24 cellular contexts compared by ENCODE assay signal in the genomic region with DNA sequence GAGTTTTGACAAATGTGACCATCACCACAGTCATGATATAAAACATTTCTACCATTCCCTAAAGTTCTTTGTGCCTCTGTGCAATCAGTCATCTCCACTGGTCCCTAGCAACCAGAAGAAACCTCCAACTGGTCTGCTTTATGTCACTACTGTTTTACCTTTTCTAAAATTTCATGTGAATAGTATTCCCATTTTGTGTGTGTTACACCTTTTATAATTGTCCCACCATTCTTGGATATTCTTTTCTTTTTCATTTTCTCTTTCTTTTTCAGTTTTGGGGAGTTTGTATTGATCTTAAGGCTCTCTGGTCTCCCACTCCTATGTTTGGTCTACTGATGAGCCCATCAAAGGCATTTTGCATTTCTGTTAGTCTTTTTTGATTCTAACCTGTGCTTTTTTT.
"Had no signal": no experiment of that assay in that cellular context is flagged by ENCODE, and none has a peak within 500 bp of the region (broad histone marks: within the 10 kb centered on the region; RNA-seq: fewer than 3 reads in every experiment).

No MANE protein-coding gene starts in this region.

- H3K9me3 ChIP-seq: breast epithelium, gastroesophageal sphincter, sigmoid colon, testis, transverse colon had no signal

- H3K9me3 Mint-ChIP-seq: activated CD4-positive, alpha-beta T cell treated with anti-CD3 and anti-CD28 coated beads, Interleukin-2, amount 10 ng/mL, durations not matched to agents 24 days and 14 days; activated naive CD4-positive, alpha-beta T cell treated with anti-CD3 and anti-CD28 coated beads, Interleukin-2, amount 50 U/mL, for 72 hours; activated T-cell treated with anti-CD3 and anti-CD28 coated beads, Interleukin-2, amount 50 U/mL, for 4 hours; activated T-helper 17 cell treated with anti-CD3 and anti-CD28 coated beads, Interleukin-2, amount 50 U/mL, for 72 hours; nephron had no signal

- H3K4me3 Mint-ChIP-seq: activated CD4-positive, alpha-beta T cell treated with anti-CD3 and anti-CD28 coated beads, Interleukin-2, amount 10 ng/mL, durations not matched to agents 24 days and 14 days; activated T-cell treated with anti-CD3 and anti-CD28 coated beads, Interleukin-2, amount 50 U/mL, for 4 hours; activated T-helper 17 cell treated with anti-CD3 and anti-CD28 coated beads, Interleukin-2, amount 50 U/mL, for 72 hours; nephron had no signal

- H3K27me3 ChIP-seq: breast epithelium, gastroesophageal sphincter, hepatocyte, sigmoid colon, testis, transverse colon had no signal

- H3K4me1 ChIP-seq: breast epithelium, testis had no signal

- H3K4me3 ChIP-seq: breast epithelium, gastroesophageal sphincter, hepatocyte, sigmoid colon, testis, transverse colon had no signal

- H3K4me2 ChIP-seq: hepatocyte had no signal

- FAIRE-seq: endothelial cell of umbilical vein, keratinocyte, small intestine had no signal

- H2AFZ ChIP-seq: hepatocyte had no signal

- DNase-seq: activated CD4-positive, alpha-beta T cell treated with anti-CD3 and anti-CD28 coated beads, Interleukin-2, amount 10 ng/mL, durations not matched to agents 24 days and 14 days; activated CD8-positive, alpha-beta memory T cell treated with anti-CD3 and anti-CD28 coated beads, Interleukin-2, amount 50 U/mL, for 4 hours; activated gamma-delta T cell treated with Interleukin-2 at 50 U/mL for 16 hours; activated T-cell treated with anti-CD3 and anti-CD28 coated beads, Interleukin-2, amount 50 U/mL, for 4 hours; central memory CD4-positive, alpha-beta T cell; left cardiac atrium; mesenchymal stem cell; retina; sigmoid colon; small intestine; stimulated activated CD4-positive, alpha-beta T cell treated with anti-CD3 and anti-CD28 coated beads, Interleukin-4, amount 100 ng/mL, for 4 hours; stimulated activated CD8-positive, alpha-beta memory T cell treated with anti-CD3 and anti-CD28 coated beads, Interleukin-4, amount 100 ng/mL, for 48 hours; stimulated activated naive CD4-positive, alpha-beta T cell; testis; transverse colon had no signal

- H3K27me3 Mint-ChIP-seq: activated CD4-positive, alpha-beta T cell treated with anti-CD3 and anti-CD28 coated beads, Interleukin-2, amount 10 ng/mL, durations not matched to agents 24 days and 14 days; activated T-helper 17 cell treated with anti-CD3 and anti-CD28 coated beads, Interleukin-2, amount 50 U/mL, for 72 hours had no signal

- H3K36me3 ChIP-seq: breast epithelium, gastroesophageal sphincter, sigmoid colon, transverse colon had no signal

- H3K27ac Mint-ChIP-seq: activated CD4-positive, alpha-beta T cell treated with anti-CD3 and anti-CD28 coated beads, Interleukin-2, amount 10 ng/mL, durations not matched to agents 24 days and 14 days; activated T-helper 17 cell treated with anti-CD3 and anti-CD28 coated beads, Interleukin-2, amount 50 U/mL, for 72 hours; nephron had no signal

- ATAC-seq: activated naive CD4-positive, alpha-beta T cell treated with anti-CD3 and anti-CD28 coated beads, Interleukin-2, amount 50 U/mL, for 72 hours; activated T-cell treated with anti-CD3 and anti-CD28 coated beads, Interleukin-2, amount 50 U/mL, for 4 hours; activated T-helper 17 cell treated with anti-CD3 and anti-CD28 coated beads, Interleukin-2, amount 50 U/mL, for 72 hours; gastroesophageal sphincter; left cardiac atrium; SK-N-SH treated with all-trans-retinoic acid at 6 μM for 48 hours had no signal

- H3K27ac ChIP-seq: breast epithelium, gastroesophageal sphincter, hepatocyte, sigmoid colon, testis, transverse colon had no signal
